1 cellular context compared by ENCODE assay signal in the genomic region with DNA sequence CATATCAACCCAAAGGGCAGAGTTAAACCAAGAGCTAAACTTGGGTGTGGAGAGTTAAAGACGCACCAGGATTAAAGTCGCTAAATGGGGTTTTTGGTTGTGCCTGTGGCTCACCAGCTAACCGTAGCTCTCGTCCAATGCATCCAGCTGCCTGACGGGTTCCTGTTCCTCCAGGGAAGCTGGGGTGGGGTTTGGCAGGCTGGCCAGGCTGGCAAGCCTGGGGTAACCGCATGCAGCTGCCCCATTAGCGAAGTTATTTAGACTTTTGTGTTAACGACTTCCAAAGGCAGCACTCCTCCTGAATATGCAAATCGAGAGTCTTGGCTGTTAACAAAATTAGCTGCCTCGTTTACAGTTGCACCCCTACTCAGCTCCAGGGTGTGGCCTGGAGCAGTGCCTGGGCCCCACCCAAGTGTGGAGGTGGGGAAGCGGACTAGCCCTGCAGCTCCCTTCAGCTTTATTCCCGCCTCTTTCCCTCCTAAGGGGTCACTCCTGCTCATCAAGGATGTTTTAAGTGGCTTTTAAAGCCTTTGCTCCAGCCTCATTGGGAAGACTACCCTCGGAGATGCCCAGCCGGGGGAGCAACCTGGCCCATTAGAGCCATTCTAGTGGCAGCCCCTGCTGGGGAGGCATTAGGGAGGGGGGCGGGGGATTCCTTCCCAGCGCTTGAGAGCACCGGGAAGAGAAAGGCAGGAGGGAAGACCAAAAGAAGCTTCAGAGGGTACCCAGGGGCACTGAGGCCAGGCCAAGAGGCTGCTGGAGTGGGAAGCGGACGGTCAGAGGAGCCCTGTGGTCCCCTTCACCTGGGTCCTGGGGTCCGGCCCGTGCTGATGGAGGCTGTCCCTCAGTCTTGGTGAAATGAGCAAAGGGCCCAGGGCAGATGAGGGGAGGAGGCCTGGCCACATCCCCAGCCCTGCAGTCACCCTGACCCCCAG.
TF ChIP-seq lines count a peak whose summit lies in the region.

No MANE protein-coding gene starts in this region.

TF ChIP-seq in GM23338, 12 proteins besides CTCF, POLR2A, EP300 and RAD21 (continued from another document):
- TF ChIP-seq, protein P1, sequence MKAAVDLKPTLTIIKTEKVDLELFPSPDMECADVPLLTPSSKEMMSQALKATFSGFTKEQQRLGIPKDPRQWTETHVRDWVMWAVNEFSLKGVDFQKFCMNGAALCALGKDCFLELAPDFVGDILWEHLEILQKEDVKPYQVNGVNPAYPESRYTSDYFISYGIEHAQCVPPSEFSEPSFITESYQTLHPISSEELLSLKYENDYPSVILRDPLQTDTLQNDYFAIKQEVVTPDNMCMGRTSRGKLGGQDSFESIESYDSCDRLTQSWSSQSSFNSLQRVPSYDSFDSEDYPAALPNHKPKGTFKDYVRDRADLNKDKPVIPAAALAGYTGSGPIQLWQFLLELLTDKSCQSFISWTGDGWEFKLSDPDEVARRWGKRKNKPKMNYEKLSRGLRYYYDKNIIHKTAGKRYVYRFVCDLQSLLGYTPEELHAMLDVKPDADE (IDR thresholded peaks at IDR 0.05): no peak
